8 cellular contexts compared by ENCODE assay signal in the genomic region with DNA sequence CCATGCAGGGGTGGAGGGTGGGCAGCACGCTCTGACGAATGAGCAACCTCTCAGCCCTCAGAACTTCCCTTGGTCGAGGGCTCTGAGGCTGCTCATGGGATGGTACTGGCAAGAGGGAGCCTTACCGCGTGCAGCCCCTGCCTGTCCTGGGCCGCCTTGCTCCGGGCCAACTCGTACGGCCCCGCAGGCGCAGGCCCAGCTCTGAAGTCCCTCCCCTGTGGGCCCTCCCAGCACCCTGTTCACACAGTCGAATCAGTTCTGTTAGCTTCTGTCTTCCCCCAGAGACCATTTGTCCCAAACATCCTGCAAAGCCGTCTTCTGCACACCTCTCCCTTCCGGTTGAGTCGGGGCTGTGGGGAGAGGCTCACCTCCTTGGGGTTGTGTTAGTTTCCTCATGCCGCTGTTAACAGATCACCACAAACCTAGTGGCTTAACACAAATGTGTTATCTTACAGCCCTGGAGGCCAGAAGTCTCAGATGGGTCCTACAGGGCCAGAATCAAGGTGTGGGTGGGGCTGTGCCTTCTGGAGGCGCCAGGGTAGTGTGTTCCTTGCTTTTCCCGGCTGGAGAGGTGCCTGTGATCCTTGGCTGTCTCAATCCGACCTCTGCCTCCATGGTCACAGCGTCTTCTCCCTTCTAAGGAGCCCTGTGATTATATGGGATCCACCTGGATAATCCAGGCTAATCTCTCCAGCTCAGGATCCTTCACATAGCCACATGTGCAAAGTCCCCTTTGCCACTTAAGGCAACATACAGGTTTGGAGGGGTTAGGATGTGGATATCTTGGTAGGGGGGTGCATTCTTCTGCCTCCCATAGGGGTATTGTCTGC. TPM values are rescaled to one million over a fixed set of nuclear protein-coding genes. Genes with fewer than 3 reads are reported as not detected.
DNase-seq lines count a peak whose midpoint lies in the region; ATAC-seq lines count a peak whose summit lies in the region.

No MANE protein-coding gene starts in this region.

- H3K27me3 Mint-ChIP-seq in CD4-positive, alpha-beta memory T cell: peaks cover 0 to 5% of the 10 kb centered on the region in 2 donors

- DNase-seq in CD4-positive, alpha-beta memory T cell: peak; percentile 43 to 62 (median 51)
- DNase-seq in NOMO-1 treated with DMSO at 0.1 percent for 48 hours (lab: John Stamatoyannopoulos, UW; ENCODE audit: unreplicated experiment) (peak; percentile 50), NCI-H748 treated with DMSO at 0.1 percent for 48 hours (lab: John Stamatoyannopoulos, UW) (no peak), glomerular visceral epithelial cell (ENCODE audit: extremely low spot score) (no peak)
- peak; percentile 38 for DNase-seq in activated naive CD4-positive, alpha-beta T cell treated with anti-CD3 and anti-CD28 coated beads, Interleukin-2, amount 50 U/mL, for 16 hours
- DNase-seq in stimulated activated CD4-positive, alpha-beta T cell treated with anti-CD3 and anti-CD28 coated beads, Interleukin-1b, Interleukin-23, amount 100 ng/mL, for 48 hours: peak; percentile 30

- peaks cover 3 to 16% of the 10 kb centered on the region in 2 donors for H3K36me3 Mint-ChIP-seq in CD4-positive, alpha-beta memory T cell

- H3K9me3 Mint-ChIP-seq in CD4-positive, alpha-beta memory T cell: peaks cover 0 to 4% (median 0%) of the 10 kb centered on the region in 8 donors

- peaks cover 24% of the 10 kb centered on the region for H3K4me1 ChIP-seq in CD4-positive, alpha-beta memory T cell (ENCODE audit: insufficient read depth, low read length)

- peak overlapping the region; percentile 84 to 97 (median 90) for H3K4me3 Mint-ChIP-seq in CD4-positive, alpha-beta memory T cell

- CTCF ChIA-PET in CD4-positive, alpha-beta memory T cell (lab: Charles Lee; ENCODE audit: partially characterized antibody): interaction anchor here (1.2 to 1.4 kb wide), 3 partner anchors 89 to 240 kb away, joined by 3 to 6 read pairs (median 5); a partner anchor contains a TSS

- H3K27me3 ChIP-seq in CD4-positive, alpha-beta memory T cell (ENCODE audit: insufficient read depth, low read length): no peaks in the 10 kb centered on the region

- intact Hi-C loops in CD4-positive, alpha-beta memory T cell (cut with micrococcal nuclease): no loop called here

- peak overlapping the region; percentile 36 to 70 for H3K4me3 ChIP-seq in CD4-positive, alpha-beta memory T cell (ENCODE audit: low read length in 2 of 2)
- peak overlapping the region; percentile 39 for H3K4me3 ChIP-seq in iPS-11a (ENCODE audit: low read depth, low read length)

- H3K36me3 ChIP-seq in CD4-positive, alpha-beta memory T cell (ENCODE audit: insufficient read depth, low read length): no peaks in the 10 kb centered on the region

- peak; percentile 44 for ATAC-seq in GM21447 (IDR thresholded peaks at IDR 0.05; ENCODE audit: unreplicated experiment)

- peaks cover 15 to 42% (median 26%) of the 10 kb centered on the region in 4 donors for H3K4me1 Mint-ChIP-seq in CD4-positive, alpha-beta memory T cell

- no peaks in the 10 kb centered on the region for H3K9me3 ChIP-seq in CD4-positive, alpha-beta memory T cell (ENCODE audit: control insufficient read depth in 1 of 2, low read length in 2 of 2)

- peak overlapping the region; percentile 70 to 95 (median 87) for H3K27ac Mint-ChIP-seq in CD4-positive, alpha-beta memory T cell

- POLR2A ChIA-PET in CD4-positive, alpha-beta memory T cell (lab: Charles Lee; ENCODE audit: partially characterized antibody): interaction anchor here (0.6 to 2.1 kb wide), 12 partner anchors 8 to 291 kb away, joined by 3 to 15 read pairs (median 3); a partner anchor contains a TSS

- peak overlapping the region; percentile 63 for H3K27ac ChIP-seq in CD4-positive, alpha-beta memory T cell (ENCODE audit: low read depth, low read length)

RNA-seq across cellular contexts. Expression of a gene that starts 0.9 kb away (rescaled TPM):
- 1 to 10 TPM; 6.4 to 7.8 TPM for total RNA-seq in CD4-positive, alpha-beta memory T cell
- polyA plus RNA-seq in CD4-positive, alpha-beta memory T cell: 10 to 100 TPM in 1 of 2 donors, 1 to 10 TPM in 1; 7.4 to 16.4 TPM

RNA-seq across cellular contexts. Expression of a gene that starts 52.9 kb away (rescaled TPM):
- total RNA-seq in CD4-positive, alpha-beta memory T cell: 100 to 1,000 TPM; 147 to 168 TPM
- 100 to 1,000 TPM; 140 to 216 TPM for polyA plus RNA-seq in CD4-positive, alpha-beta memory T cell

Comparison
In these comparisons a context has a peak if more than half of its experiments do, and no peak if none do; other contexts are left out.
1. DNase-seq: peak in CD4-positive, alpha-beta memory T cell (5 of 5), NOMO-1 treated with DMSO at 0.1 percent for 48 hours (single experiment), activated naive CD4-positive, alpha-beta T cell treated with anti-CD3 and anti-CD28 coated beads, Interleukin-2, amount 50 U/mL, for 16 hours (single experiment) and stimulated activated CD4-positive, alpha-beta T cell treated with anti-CD3 and anti-CD28 coated beads, Interleukin-1b, Interleukin-23, amount 100 ng/mL, for 48 hours (single experiment); none in NCI-H748 treated with DMSO at 0.1 percent for 48 hours (single experiment) and glomerular visceral epithelial cell (single experiment).